ENCODE assay signal across 15 cellular contexts in the genomic region with DNA sequence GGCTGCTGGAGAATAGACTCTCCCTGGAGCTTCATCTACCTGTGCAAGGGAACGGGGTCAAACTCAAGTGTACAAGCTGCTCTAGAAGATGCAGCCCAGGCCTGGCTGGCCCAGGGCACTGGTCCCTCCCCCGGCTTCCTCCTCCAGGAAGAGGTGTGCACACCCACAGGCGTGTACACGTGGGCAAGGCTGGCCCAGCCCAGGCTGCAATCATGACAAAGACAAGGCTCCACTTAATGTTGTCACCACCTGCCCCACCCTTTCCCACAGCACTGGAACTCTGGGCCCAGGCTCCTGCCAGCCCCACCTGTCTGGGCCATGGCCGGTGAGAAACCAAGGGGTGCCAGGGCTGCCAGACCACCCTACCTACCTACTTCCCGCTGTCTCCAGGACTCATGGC. TPM values are rescaled to one million over a fixed set of nuclear protein-coding genes. Genes with fewer than 3 reads are reported as not detected.
A peak's percentile ranks its signal among the peaks of the same experiment; 100 is the strongest.
DNase-seq lines count a peak whose midpoint lies in the region; ATAC-seq and TF ChIP-seq lines count a peak whose summit lies in the region.
"Had no signal": no experiment of that assay in that cellular context is flagged by ENCODE, and none has a peak within 500 bp of the region (broad histone marks: within the 10 kb centered on the region; RNA-seq: fewer than 3 reads in every experiment).

No MANE protein-coding gene starts in this region.

- H3K9me2 ChIP-seq in MM.1S (replicated peaks; ENCODE audit: insufficient read depth, low read length), result no peaks in the 10 kb centered on the region

- ATAC-seq in activated naive CD8-positive, alpha-beta T cell treated with anti-CD3 and anti-CD28 coated beads, Interleukin-2, amount 10 ng/mL, durations not matched to agents 7 days and 5 days (ENCODE audit: low read depth), result peak; percentile 79
- peak; percentile 61 for ATAC-seq in central memory CD8-positive, alpha-beta T cell (replicated peaks; ENCODE audit: extremely low read depth, poor library complexity, severe bottlenecking)
- ATAC-seq: stimulated activated memory B cell treated with anti-CD40 and anti-IgM and Interleukin-4, amounts not matched to agents 10 μg/mL and 1 μg/mL and 100 μg/mL, for 72 hours had no signal

- H3K9me3 Mint-ChIP-seq in activated naive CD8-positive, alpha-beta T cell treated with anti-CD3 and anti-CD28 coated beads, Interleukin-2, amount 10 ng/mL, durations not matched to agents 7 days and 5 days, result no peaks in the 10 kb centered on the region
- H3K9me3 Mint-ChIP-seq in activated naive CD8-positive, alpha-beta T cell treated with anti-CD3 and anti-CD28 coated beads for 36 hours, result no peaks in the 10 kb centered on the region
- H3K9me3 Mint-ChIP-seq in central memory CD8-positive, alpha-beta T cell, result no peaks in the 10 kb centered on the region
- peaks cover 4% of the 10 kb centered on the region for H3K9me3 Mint-ChIP-seq in type B pancreatic cell

- peaks cover 7% of the 10 kb centered on the region for H3K4me1 Mint-ChIP-seq in activated naive CD8-positive, alpha-beta T cell treated with anti-CD3 and anti-CD28 coated beads, Interleukin-2, amount 10 ng/mL, durations not matched to agents 7 days and 5 days
- peaks cover 1% of the 10 kb centered on the region for H3K4me1 Mint-ChIP-seq in activated naive CD8-positive, alpha-beta T cell treated with anti-CD3 and anti-CD28 coated beads for 36 hours
- no peaks in the 10 kb centered on the region for H3K4me1 Mint-ChIP-seq in central memory CD8-positive, alpha-beta T cell
- H3K4me1 Mint-ChIP-seq in type B pancreatic cell (ENCODE audit: unreplicated experiment), result no peaks in the 10 kb centered on the region
- H3K4me1 Mint-ChIP-seq: stimulated activated memory B cell treated with anti-CD40 and anti-IgM and Interleukin-4, amounts not matched to agents 10 μg/mL and 1 μg/mL and 100 μg/mL, for 72 hours had no signal

- no peaks in the 10 kb centered on the region for H3F3A ChIP-seq in MM.1S (ENCODE audit: insufficient read depth, low read length)

- no peaks in the 10 kb centered on the region for H3K36me3 Mint-ChIP-seq in activated naive CD8-positive, alpha-beta T cell treated with anti-CD3 and anti-CD28 coated beads, Interleukin-2, amount 10 ng/mL, durations not matched to agents 7 days and 5 days
- H3K36me3 Mint-ChIP-seq in activated naive CD8-positive, alpha-beta T cell treated with anti-CD3 and anti-CD28 coated beads for 36 hours, result no peaks in the 10 kb centered on the region
- peaks cover 1% of the 10 kb centered on the region for H3K36me3 Mint-ChIP-seq in central memory CD8-positive, alpha-beta T cell (ENCODE audit: insufficient read depth)
- H3K36me3 Mint-ChIP-seq in type B pancreatic cell, result no peaks in the 10 kb centered on the region
- H3K36me3 Mint-ChIP-seq: activated naive CD8-positive, alpha-beta T cell; stimulated activated memory B cell treated with anti-CD40 and anti-IgM and Interleukin-4, amounts not matched to agents 10 μg/mL and 1 μg/mL and 100 μg/mL, for 72 hours had no signal

- peaks cover 35% of the 10 kb centered on the region for H3K27me3 Mint-ChIP-seq in activated naive CD8-positive, alpha-beta T cell treated with anti-CD3 and anti-CD28 coated beads, Interleukin-2, amount 10 ng/mL, durations not matched to agents 7 days and 5 days
- peaks cover 29% of the 10 kb centered on the region for H3K27me3 Mint-ChIP-seq in activated naive CD8-positive, alpha-beta T cell treated with anti-CD3 and anti-CD28 coated beads for 36 hours
- peaks cover 9% of the 10 kb centered on the region for H3K27me3 Mint-ChIP-seq in central memory CD8-positive, alpha-beta T cell
- H3K27me3 Mint-ChIP-seq in type B pancreatic cell, result peaks cover 13% of the 10 kb centered on the region

- 34 to 59% (median 36%) methylated on average over 5 to 6 of the region's 6 CpGs for WGBS in stomach, 5 donors

- H2AFZ ChIP-seq in MM.1S (ENCODE audit: low read length), result no peak overlapping the region
- H2AFZ ChIP-seq: parathyroid adenoma had no signal

- H3K27ac ChIP-seq in MM.1S (ENCODE audit: low read length) (no peak overlapping the region), stomach (no peak overlapping the region)
- H3K27ac ChIP-seq: esophagus muscularis mucosa, parathyroid adenoma had no signal

- TF ChIP-seq EP300 in stomach (IDR thresholded peaks at IDR 0.05), result no peak

- DNase-seq in activated naive CD8-positive, alpha-beta T cell treated with anti-CD3 and anti-CD28 coated beads, Interleukin-2, amount 10 ng/mL, durations not matched to agents 7 days and 5 days, result peak; percentile 27
- DNase-seq in activated naive CD8-positive, alpha-beta T cell treated with anti-CD3 and anti-CD28 coated beads for 36 hours, result no peak
- DNase-seq in MM.1S (peak; percentile 60), stomach (peak; percentile 34), glomerular visceral epithelial cell (ENCODE audit: extremely low spot score) (no peak), NCI-H146 (lab: John Stamatoyannopoulos, UW) (no peak), type B pancreatic cell (ENCODE audit: extremely low spot score, unreplicated experiment) (no peak)
- DNase-seq in central memory CD8-positive, alpha-beta T cell (ENCODE audit: low spot score in 2 of 2), result no peak
- DNase-seq: BE2C; NCI-H1436; stimulated activated CD4-positive, alpha-beta T cell treated with anti-CD3 and anti-CD28 coated beads, Interleukin-2, amount 100 ng/mL, for 24 hours had no signal

- no peak overlapping the region for H3K4me3 Mint-ChIP-seq in activated naive CD8-positive, alpha-beta T cell treated with anti-CD3 and anti-CD28 coated beads, Interleukin-2, amount 10 ng/mL, durations not matched to agents 7 days and 5 days
- no peak overlapping the region for H3K4me3 Mint-ChIP-seq in activated naive CD8-positive, alpha-beta T cell treated with anti-CD3 and anti-CD28 coated beads for 36 hours
- H3K4me3 Mint-ChIP-seq in central memory CD8-positive, alpha-beta T cell, result no peak overlapping the region
- H3K4me3 Mint-ChIP-seq in type B pancreatic cell, result no peak overlapping the region
- H3K4me3 Mint-ChIP-seq: activated naive CD8-positive, alpha-beta T cell; stimulated activated memory B cell treated with anti-CD40 and anti-IgM and Interleukin-4, amounts not matched to agents 10 μg/mL and 1 μg/mL and 100 μg/mL, for 72 hours had no signal

- H3K9ac ChIP-seq in MM.1S (ENCODE audit: low read length), result no peak overlapping the region
- H3K9ac ChIP-seq: parathyroid adenoma had no signal

- intact Hi-C loops in stomach (cut with DNase I; ENCODE audit: low total_unique reads), result no loop called here

- H3K36me3 ChIP-seq in MM.1S (replicated peaks; ENCODE audit: insufficient read depth, low read length) (no peaks in the 10 kb centered on the region), stomach (no peaks in the 10 kb centered on the region)
- H3K36me3 ChIP-seq: BE2C, esophagus muscularis mucosa had no signal

- no peak for TF ChIP-seq CTCF in MM.1S (IDR thresholded peaks at IDR 0.05; ENCODE audit: low read length)
- TF ChIP-seq CTCF in stomach (IDR thresholded peaks at IDR 0.05), result no peak
- no peak for TF ChIP-seq CTCF in type B pancreatic cell (conservative IDR thresholded peaks at IDR 0.05)

- H3K79me2 ChIP-seq in MM.1S (ENCODE audit: low read length), result no peaks in the 10 kb centered on the region
- H3K79me2 ChIP-seq: parathyroid adenoma had no signal

- no peak overlapping the region for H3K4me2 ChIP-seq in MM.1S (ENCODE audit: low read depth, low read length)

- no peaks in the 10 kb centered on the region for H3K9me3 ChIP-seq in MM.1S (replicated peaks; ENCODE audit: insufficient read depth, low read length)
- H3K9me3 ChIP-seq in stomach, result peaks cover 0 to 8% (median 2%) of the 10 kb centered on the region in 4 donors
- H3K9me3 ChIP-seq: BE2C had no signal

- no peak overlapping the region for H3K4me3 ChIP-seq in MM.1S (ENCODE audit: low read length)
- H3K4me3 ChIP-seq in stomach, result no peak overlapping the region
- H3K4me3 ChIP-seq: esophagus muscularis mucosa had no signal

- H4K20me1 ChIP-seq in MM.1S (ENCODE audit: insufficient read depth, low read length), result no peaks in the 10 kb centered on the region

- peaks cover 18% of the 10 kb centered on the region for H3K27me3 ChIP-seq in MM.1S (replicated peaks; ENCODE audit: insufficient read depth, low read length)
- H3K27me3 ChIP-seq in stomach, result peaks cover 22 to 52% (median 45%) of the 10 kb centered on the region in 3 donors

- POLR2A ChIA-PET in activated naive CD8-positive, alpha-beta T cell treated with anti-CD3 and anti-CD28 coated beads, Interleukin-2, amount 10 ng/mL, durations not matched to agents 7 days and 5 days (lab: Charles Lee), result no interaction called here

- H3K4me1 ChIP-seq in MM.1S (ENCODE audit: low read length), result peaks cover 10% of the 10 kb centered on the region
- H3K4me1 ChIP-seq in stomach, result peaks cover 8 to 24% (median 18%) of the 10 kb centered on the region in 4 donors
- H3K4me1 ChIP-seq: BE2C had no signal

- TF ChIP-seq POLR2A in stomach (IDR thresholded peaks at IDR 0.05), result no peak

- no peak overlapping the region for H3K27ac Mint-ChIP-seq in activated naive CD8-positive, alpha-beta T cell treated with anti-CD3 and anti-CD28 coated beads, Interleukin-2, amount 10 ng/mL, durations not matched to agents 7 days and 5 days
- H3K27ac Mint-ChIP-seq in activated naive CD8-positive, alpha-beta T cell treated with anti-CD3 and anti-CD28 coated beads for 36 hours, result no peak overlapping the region
- no peak overlapping the region for H3K27ac Mint-ChIP-seq in central memory CD8-positive, alpha-beta T cell (ENCODE audit: low read depth)
- no peak overlapping the region for H3K27ac Mint-ChIP-seq in type B pancreatic cell
- H3K27ac Mint-ChIP-seq: activated naive CD8-positive, alpha-beta T cell; stimulated activated memory B cell treated with anti-CD40 and anti-IgM and Interleukin-4, amounts not matched to agents 10 μg/mL and 1 μg/mL and 100 μg/mL, for 72 hours had no signal

RNA-seq across cellular contexts. Expression of gene ALPP, which starts 29.6 kb away (rescaled TPM):
- not detected for total RNA-seq in activated naive CD8-positive, alpha-beta T cell treated with anti-CD3 and anti-CD28 coated beads, Interleukin-2, amount 10 ng/mL, durations not matched to agents 7 days and 5 days
- not detected for total RNA-seq in activated naive CD8-positive, alpha-beta T cell treated with anti-CD3 and anti-CD28 coated beads for 36 hours
- total RNA-seq in stomach (not detected), type B pancreatic cell (ENCODE audit: low replicate concordance) (0.27 and 1.5 TPM in 2 replicates)
- polyA plus RNA-seq in stomach, result not detected

RNA-seq across cellular contexts. Expression of gene ALPG, which starts 57.7 kb away (rescaled TPM):
- not detected for total RNA-seq in activated naive CD8-positive, alpha-beta T cell treated with anti-CD3 and anti-CD28 coated beads, Interleukin-2, amount 10 ng/mL, durations not matched to agents 7 days and 5 days
- total RNA-seq in activated naive CD8-positive, alpha-beta T cell treated with anti-CD3 and anti-CD28 coated beads for 36 hours, result not detected
- total RNA-seq in stomach (not detected), type B pancreatic cell (ENCODE audit: low replicate concordance) (0.14 and 0.88 TPM in 2 replicates)
- polyA plus RNA-seq in stomach, result not detected
- total RNA-seq: esophagus muscularis mucosa had no signal

Comparison
In these comparisons a context has a peak if more than half of its experiments do, and no peak if none do; other contexts are left out.
1. DNase-seq: peak in activated naive CD8-positive, alpha-beta T cell treated with anti-CD3 and anti-CD28 coated beads, Interleukin-2, amount 10 ng/mL, durations not matched to agents 7 days and 5 days (single experiment), MM.1S (single experiment) and stomach (single experiment); none in activated naive CD8-positive, alpha-beta T cell treated with anti-CD3 and anti-CD28 coated beads for 36 hours (single experiment), central memory CD8-positive, alpha-beta T cell (0 of 2), glomerular visceral epithelial cell (single experiment), NCI-H146 (single experiment) and type B pancreatic cell (single experiment).